ENCODE assay signal across 1 cellular context in genomic region chr7:151519765-151520418, GRCh38.
TF ChIP-seq lines count a peak whose summit lies in the region.

Gene RHEB (minus strand): TSS chr7:151519895. CDS start chr7:151519511, 384 bp downstream.

TF ChIP-seq in K562, 482 proteins besides CTCF, POLR2A, EP300 and RAD21 (continued from another document and continues in another):
- TF ChIP-seq, protein P1, sequence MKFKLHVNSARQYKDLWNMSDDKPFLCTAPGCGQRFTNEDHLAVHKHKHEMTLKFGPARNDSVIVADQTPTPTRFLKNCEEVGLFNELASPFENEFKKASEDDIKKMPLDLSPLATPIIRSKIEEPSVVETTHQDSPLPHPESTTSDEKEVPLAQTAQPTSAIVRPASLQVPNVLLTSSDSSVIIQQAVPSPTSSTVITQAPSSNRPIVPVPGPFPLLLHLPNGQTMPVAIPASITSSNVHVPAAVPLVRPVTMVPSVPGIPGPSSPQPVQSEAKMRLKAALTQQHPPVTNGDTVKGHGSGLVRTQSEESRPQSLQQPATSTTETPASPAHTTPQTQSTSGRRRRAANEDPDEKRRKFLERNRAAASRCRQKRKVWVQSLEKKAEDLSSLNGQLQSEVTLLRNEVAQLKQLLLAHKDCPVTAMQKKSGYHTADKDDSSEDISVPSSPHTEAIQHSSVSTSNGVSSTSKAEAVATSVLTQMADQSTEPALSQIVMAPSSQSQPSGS (CRISPR knock-in tag; IDR thresholded peaks at IDR 0.05) = no peak
- TF ChIP-seq, protein P2, sequence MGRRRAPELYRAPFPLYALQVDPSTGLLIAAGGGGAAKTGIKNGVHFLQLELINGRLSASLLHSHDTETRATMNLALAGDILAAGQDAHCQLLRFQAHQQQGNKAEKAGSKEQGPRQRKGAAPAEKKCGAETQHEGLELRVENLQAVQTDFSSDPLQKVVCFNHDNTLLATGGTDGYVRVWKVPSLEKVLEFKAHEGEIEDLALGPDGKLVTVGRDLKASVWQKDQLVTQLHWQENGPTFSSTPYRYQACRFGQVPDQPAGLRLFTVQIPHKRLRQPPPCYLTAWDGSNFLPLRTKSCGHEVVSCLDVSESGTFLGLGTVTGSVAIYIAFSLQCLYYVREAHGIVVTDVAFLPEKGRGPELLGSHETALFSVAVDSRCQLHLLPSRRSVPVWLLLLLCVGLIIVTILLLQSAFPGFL (CRISPR knock-in tag; IDR thresholded peaks at IDR 0.05) = no peak
- TF ChIP-seq MYC (IDR thresholded peaks at IDR 0.05; ENCODE audit: low read depth, low read length) (peak; percentile 72), MYC (CRISPR knock-in tag; IDR thresholded peaks at IDR 0.05; ENCODE audit: borderline replicate concordance, low read depth) (no peak), CLOCK (CRISPR knock-in tag; IDR thresholded peaks at IDR 0.05; ENCODE audit: borderline replicate concordance) (no peak), ZNF79 (CRISPR knock-in tag; IDR thresholded peaks at IDR 0.05; ENCODE audit: low read depth) (no peak), ARID2 (IDR thresholded peaks at IDR 0.05) (no peak), ZNF766 (CRISPR knock-in tag; conservative IDR thresholded peaks at IDR 0.05) (no peak), RBFOX2 (IDR thresholded peaks at IDR 0.05; ENCODE audit: low read depth, low read length) (peak; percentile 87), BCOR (IDR thresholded peaks at IDR 0.05) (peak; percentile 37; the same call in 1 of the 2 replicates), ZNF668 (CRISPR knock-in tag; IDR thresholded peaks at IDR 0.05) (0 out of 2 replicates have a peak, but pooled peaks have one; percentile 37), FOSL1 (tag; conservative IDR thresholded peaks at IDR 0.05) (peak; percentile 67), ZKSCAN3 (CRISPR knock-in tag; IDR thresholded peaks at IDR 0.05) (no peak), CBX3 (IDR thresholded peaks at IDR 0.05; ENCODE audit: borderline replicate concordance in 1 of 2, low read length in 2 of 2) (peak in 1 of 2 experiments; percentile 98; a peak in 2 of 3 replicates), SMAD1 (IDR thresholded peaks at IDR 0.05; ENCODE audit: low read depth, low read length, partially characterized antibody) (no peak), ZKSCAN1 (IDR thresholded peaks at IDR 0.05; ENCODE audit: low read depth, low read length) (peak; percentile 55; the same call in 1 of the 2 replicates), ZMIZ1 (IDR thresholded peaks at IDR 0.05; ENCODE audit: low read depth in 2 of 2, low read length in 2 of 2) (no peak), CBX1 (IDR thresholded peaks at IDR 0.05; ENCODE audit: low read depth) (peak; percentile 90; the same call in 1 of the 2 replicates), ZBTB8A (IDR thresholded peaks at IDR 0.05; ENCODE audit: partially characterized antibody) (no peak), MAFK (IDR thresholded peaks at IDR 0.05; ENCODE audit: low read length) (peak; percentile 59; the same call in 1 of the 2 replicates), TEAD1 (CRISPR knock-in tag; IDR thresholded peaks at IDR 0.05) (peak in 1 of 2 experiments; percentile 80; a peak in 1 of 4 replicates), ZNF436 (CRISPR knock-in tag; IDR thresholded peaks at IDR 0.05) (no peak), ZBTB26 (CRISPR knock-in tag; IDR thresholded peaks at IDR 0.05) (no peak), DIDO1 (tag; IDR thresholded peaks at IDR 0.05; ENCODE audit: low read depth) (no peak; the same call in 1 of the 2 replicates), NR3C1 (CRISPR knock-in tag; IDR thresholded peaks at IDR 0.05) (no peak), CBFB (CRISPR knock-in tag; IDR thresholded peaks at IDR 0.05) (no peak), NRF1 (conservative IDR thresholded peaks at IDR 0.05 in 1 of 2, IDR thresholded peaks at IDR 0.05 in 1 of 2) (peak; percentile 81), JUND (IDR thresholded peaks at IDR 0.05; ENCODE audit: borderline replicate concordance, low read depth, low read length) (peak; percentile 33; the same call in 1 of the 2 replicates), JUND (tag; IDR thresholded peaks at IDR 0.05; ENCODE audit: borderline replicate concordance, low read depth, low read length) (no peak; the same call in 2 of the 3 replicates), KLF16 (IDR thresholded peaks at IDR 0.05) (no peak), ZNF639 (CRISPR knock-in tag; conservative IDR thresholded peaks at IDR 0.05 in 1 of 2, IDR thresholded peaks at IDR 0.05 in 1 of 2) (peak in 1 of 2 experiments; percentile 87; a peak in 2 of 4 replicates), MTA3 (IDR thresholded peaks at IDR 0.05; ENCODE audit: borderline replicate concordance) (peak; percentile 62; the same call in 1 of the 2 replicates), HBP1 (CRISPR knock-in tag; IDR thresholded peaks at IDR 0.05) (no peak), ZNF277 (CRISPR knock-in tag; IDR thresholded peaks at IDR 0.05; ENCODE audit: borderline replicate concordance) (no peak)
- TF ChIP-seq, protein P3, sequence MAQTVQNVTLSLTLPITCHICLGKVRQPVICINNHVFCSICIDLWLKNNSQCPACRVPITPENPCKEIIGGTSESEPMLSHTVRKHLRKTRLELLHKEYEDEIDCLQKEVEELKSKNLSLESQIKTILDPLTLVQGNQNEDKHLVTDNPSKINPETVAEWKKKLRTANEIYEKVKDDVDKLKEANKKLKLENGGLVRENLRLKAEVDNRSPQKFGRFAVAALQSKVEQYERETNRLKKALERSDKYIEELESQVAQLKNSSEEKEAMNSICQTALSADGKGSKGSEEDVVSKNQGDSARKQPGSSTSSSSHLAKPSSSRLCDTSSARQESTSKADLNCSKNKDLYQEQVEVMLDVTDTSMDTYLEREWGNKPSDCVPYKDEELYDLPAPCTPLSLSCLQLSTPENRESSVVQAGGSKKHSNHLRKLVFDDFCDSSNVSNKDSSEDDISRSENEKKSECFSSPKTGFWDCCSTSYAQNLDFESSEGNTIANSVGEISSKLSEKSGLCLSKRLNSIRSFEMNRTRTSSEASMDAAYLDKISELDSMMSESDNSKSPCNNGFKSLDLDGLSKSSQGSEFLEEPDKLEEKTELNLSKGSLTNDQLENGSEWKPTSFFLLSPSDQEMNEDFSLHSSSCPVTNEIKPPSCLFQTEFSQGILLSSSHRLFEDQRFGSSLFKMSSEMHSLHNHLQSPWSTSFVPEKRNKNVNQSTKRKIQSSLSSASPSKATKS (CRISPR knock-in tag; IDR thresholded peaks at IDR 0.05) = no peak
- TF ChIP-seq, protein P4, sequence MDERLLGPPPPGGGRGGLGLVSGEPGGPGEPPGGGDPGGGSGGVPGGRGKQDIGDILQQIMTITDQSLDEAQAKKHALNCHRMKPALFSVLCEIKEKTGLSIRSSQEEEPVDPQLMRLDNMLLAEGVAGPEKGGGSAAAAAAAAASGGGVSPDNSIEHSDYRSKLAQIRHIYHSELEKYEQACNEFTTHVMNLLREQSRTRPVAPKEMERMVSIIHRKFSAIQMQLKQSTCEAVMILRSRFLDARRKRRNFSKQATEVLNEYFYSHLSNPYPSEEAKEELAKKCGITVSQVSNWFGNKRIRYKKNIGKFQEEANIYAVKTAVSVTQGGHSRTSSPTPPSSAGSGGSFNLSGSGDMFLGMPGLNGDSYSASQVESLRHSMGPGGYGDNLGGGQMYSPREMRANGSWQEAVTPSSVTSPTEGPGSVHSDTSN (CRISPR knock-in tag; IDR thresholded peaks at IDR 0.05; ENCODE audit: low read depth) = no peak
- TF ChIP-seq, protein P4 (tag; conservative IDR thresholded peaks at IDR 0.05; ENCODE audit: low read depth) = no peak
